20 cellular contexts compared by ENCODE assay signal in the genomic region with DNA sequence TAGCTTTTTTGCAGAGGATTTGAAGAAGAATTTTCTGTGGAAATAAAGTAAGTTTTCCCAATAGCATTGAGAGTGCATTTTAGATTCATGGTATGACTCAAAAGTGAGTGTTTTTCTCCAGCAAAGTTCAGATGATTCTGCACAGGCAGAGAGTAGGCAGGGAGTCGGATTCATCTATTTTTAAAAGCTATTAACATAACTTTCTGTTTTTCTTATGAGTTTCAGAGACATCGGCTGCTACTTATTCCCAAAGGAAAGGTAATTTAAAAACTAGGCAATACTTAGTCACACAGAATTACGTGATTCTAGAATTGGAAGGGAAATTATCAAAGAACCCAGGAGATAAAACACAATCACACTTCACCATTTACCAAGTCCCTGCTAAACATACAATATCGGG. TPM values are rescaled to one million over a fixed set of nuclear protein-coding genes. Genes with fewer than 3 reads are reported as not detected.
"Had no signal": no experiment of that assay in that cellular context is flagged by ENCODE, and none has a peak within 500 bp of the region (broad histone marks: within the 10 kb centered on the region; RNA-seq: fewer than 3 reads in every experiment).

No MANE protein-coding gene starts in this region.

- H3K4me3 ChIP-seq: adrenal gland, esophagus squamous epithelium, gastrocnemius medialis, heart right ventricle, left ventricle myocardium inferior, neural progenitor cell, tibial artery, vagina had no signal

- H3K27ac Mint-ChIP-seq: activated B cell treated with CpG ODN at 0.5 μM for 24 hours; activated CD4-positive, alpha-beta T cell treated with anti-CD3 and anti-CD28 coated beads, Interleukin-2, amount 10 ng/mL, durations not matched to agents 7 days and 5 days; activated naive CD4-positive, alpha-beta T cell treated with anti-CD3 and anti-CD28 coated beads, Interleukin-2, amount 10 ng/mL, durations not matched to agents 7 days and 5 days; activated T-helper 17 cell treated with anti-CD3 and anti-CD28 coated beads, Interleukin-2, amount 50 U/mL, for 72 hours; neural progenitor cell had no signal

- H3K36me3 ChIP-seq: adrenal gland, esophagus squamous epithelium, gastrocnemius medialis, heart right ventricle, left ventricle myocardium inferior, neural progenitor cell, tibial artery, vagina had no signal

- H3K79me2 ChIP-seq: parathyroid adenoma had no signal

- H3K27ac ChIP-seq: adrenal gland, esophagus squamous epithelium, gastrocnemius medialis, heart right ventricle, left ventricle myocardium inferior, neural progenitor cell, parathyroid adenoma, vagina had no signal

- H3K4me1 ChIP-seq: parathyroid adenoma had no signal

- H3K9me3 Mint-ChIP-seq: activated B cell treated with CpG ODN at 0.5 μM for 24 hours; activated CD4-positive, alpha-beta T cell treated with anti-CD3 and anti-CD28 coated beads, Interleukin-2, amount 10 ng/mL, durations not matched to agents 7 days and 5 days; activated naive CD4-positive, alpha-beta T cell treated with anti-CD3 and anti-CD28 coated beads, Interleukin-2, amount 10 ng/mL, durations not matched to agents 7 days and 5 days; activated T-helper 17 cell treated with anti-CD3 and anti-CD28 coated beads, Interleukin-2, amount 50 U/mL, for 72 hours; neural progenitor cell had no signal

- H3K4me3 Mint-ChIP-seq: activated B cell treated with CpG ODN at 0.5 μM for 24 hours; activated CD4-positive, alpha-beta T cell treated with anti-CD3 and anti-CD28 coated beads, Interleukin-2, amount 10 ng/mL, durations not matched to agents 7 days and 5 days; activated naive CD4-positive, alpha-beta T cell treated with anti-CD3 and anti-CD28 coated beads, Interleukin-2, amount 10 ng/mL, durations not matched to agents 7 days and 5 days; activated T-helper 17 cell treated with anti-CD3 and anti-CD28 coated beads, Interleukin-2, amount 50 U/mL, for 72 hours; neural progenitor cell had no signal

- ATAC-seq: activated T-helper 17 cell treated with anti-CD3 and anti-CD28 coated beads, Interleukin-2, amount 50 U/mL, for 72 hours; gastrocnemius medialis; heart right ventricle had no signal

- H3K4me2 ChIP-seq: neural progenitor cell had no signal

- H3K27me3 Mint-ChIP-seq: activated T-helper 17 cell treated with anti-CD3 and anti-CD28 coated beads, Interleukin-2, amount 50 U/mL, for 72 hours had no signal

- DNase-seq: activated B cell treated with CpG ODN at 0.5 μM for 24 hours; activated CD4-positive, alpha-beta T cell treated with anti-CD3 and anti-CD28 coated beads, Interleukin-2, amount 10 ng/mL, durations not matched to agents 7 days and 5 days; activated naive CD4-positive, alpha-beta T cell treated with anti-CD3 and anti-CD28 coated beads, Interleukin-2, amount 10 ng/mL, durations not matched to agents 7 days and 5 days; activated T-cell treated with anti-CD3 and anti-CD28 coated beads for 4 hours; adrenal gland; esophagus squamous epithelium; gastrocnemius medialis; heart right ventricle; kidney; left ventricle myocardium inferior; mesendoderm; retina; small intestine; tibial artery had no signal

- H3K27me3 ChIP-seq: adrenal gland, esophagus squamous epithelium, gastrocnemius medialis, tibial artery, vagina had no signal

- H2AFZ ChIP-seq: neural progenitor cell, parathyroid adenoma had no signal

- H3K9ac ChIP-seq: neural progenitor cell, parathyroid adenoma had no signal

- H3K36me3 Mint-ChIP-seq: activated naive CD4-positive, alpha-beta T cell treated with anti-CD3 and anti-CD28 coated beads, Interleukin-2, amount 10 ng/mL, durations not matched to agents 7 days and 5 days; neural progenitor cell had no signal

- H3K9me3 ChIP-seq: adrenal gland, esophagus squamous epithelium, gastrocnemius medialis, heart right ventricle, left ventricle myocardium inferior, tibial artery, vagina had no signal

RNA-seq across cellular contexts. Expression of a gene that starts 4.4 kb away (rescaled TPM):
- total RNA-seq: activated CD4-positive, alpha-beta T cell treated with anti-CD3 and anti-CD28 coated beads, Interleukin-2, amount 10 ng/mL, durations not matched to agents 7 days and 5 days; activated CD8-positive, alpha-beta memory T cell treated with anti-CD3 and anti-CD28 coated beads for 36 hours; T-helper 1 cell treated with Interleukin-12 subunit alpha and Interleukin-12 subunit beta and Interleukin-4 antibody, amounts not matched to agents 30 ng/mL and 1 ng/mL, for 36 hours had no signal
